In genomic region chr2:150174396-150174795, GRCh38 we compare ENCODE assay signal across 25 cellular contexts.
"Had no signal": no experiment of that assay in that cellular context is flagged by ENCODE, and none has a peak within 500 bp of the region (broad histone marks: within the 10 kb centered on the region; RNA-seq: fewer than 3 reads in every experiment).

No MANE protein-coding gene starts in this region.

- ATAC-seq: activated CD4-positive, CD25-positive, alpha-beta regulatory T cell treated with anti-CD3 and anti-CD28 coated beads, Interleukin-2, amount 50 U/mL, for 24 hours; activated CD8-positive, alpha-beta T cell treated with anti-CD3 and anti-CD28 coated beads for 36 hours had no signal

- H3K27ac ChIP-seq: adrenal gland, RWPE1, SJCRH30, WERI-Rb-1 had no signal

- H3K9ac ChIP-seq: SK-N-SH had no signal

- H3K4me1 ChIP-seq: SJCRH30 had no signal

- H3K9me3 ChIP-seq: adrenal gland, Peyer's patch, SJCRH30, SK-N-SH had no signal

- DNase-seq: activated CD4-positive, alpha-beta T cell treated with anti-CD3 and anti-CD28 coated beads for 4 hours; activated CD8-positive, alpha-beta memory T cell treated with anti-CD3 and anti-CD28 coated beads, Interleukin-2, amount 50 U/mL, for 48 hours; activated CD8-positive, alpha-beta T cell treated with anti-CD3 and anti-CD28 coated beads for 36 hours; activated naive CD4-positive, alpha-beta T cell treated with anti-CD3 and anti-CD28 coated beads, Interleukin-2, amount 50 U/mL, for 16 hours; activated naive CD8-positive, alpha-beta T cell treated with anti-CD3 and anti-CD28 coated beads, Interleukin-2, amount 10 ng/mL, durations not matched to agents 7 days and 5 days; activated T-cell treated with anti-CD3 and anti-CD28 coated beads, Interleukin-2, amount 50 U/mL, for 1 hour; adrenal gland; anterior cingulate cortex; cerebellar nuclear complex; MM.1S; NCI-H1105; NCI-H1436; NCI-H1694 treated with DMSO at 0.1 percent for 48 hours; NCI-H2029 treated with DMSO at 0.1 percent for 48 hours; NCI-H345; NCI-H510A; NCI-H82; Peyer's patch; Right ventricle myocardium superior; SJCRH30; SK-N-SH; T-helper 1 cell; WERI-Rb-1 had no signal

- H3K4me2 ChIP-seq: SK-N-SH had no signal

- H3K4me3 ChIP-seq: adrenal gland, Peyer's patch, SJCRH30 had no signal

- H3K27me3 ChIP-seq: adrenal gland, Peyer's patch, SJCRH30 had no signal

- H3K36me3 ChIP-seq: adrenal gland, Peyer's patch, SJCRH30, WERI-Rb-1 had no signal
